Comparison of ENCODE assay signal across 11 cellular contexts in genomic region chr22:45551310-45552016, GRCh38. TPM values are rescaled to one million over a fixed set of nuclear protein-coding genes. Genes with fewer than 3 reads are reported as not detected.
DNase-seq lines count a peak whose midpoint lies in the region; ATAC-seq and TF ChIP-seq lines count a peak whose summit lies in the region.
"Had no signal": no experiment of that assay in that cellular context is flagged by ENCODE, and none has a peak within 500 bp of the region (broad histone marks: within the 10 kb centered on the region; RNA-seq: fewer than 3 reads in every experiment).

No MANE protein-coding gene starts in this region.

- H2BK15ac ChIP-seq in IMR-90 (ENCODE audit: low read depth, low read length), result no peak overlapping the region; the same call in 2 of the 3 replicates

- no peak overlapping the region for H3K4me2 ChIP-seq in IMR-90 (ENCODE audit: low read depth, low read length)

- H2AK9ac ChIP-seq in IMR-90 (replicated peaks; ENCODE audit: low read depth, low read length, poor library complexity), result no peak overlapping the region

- H3K23ac ChIP-seq in IMR-90 (ENCODE audit: low read depth, low read length), result peak overlapping the region; percentile 23; the same call in 1 of the 2 replicates

- H3K4ac ChIP-seq in IMR-90 (ENCODE audit: low read depth, low read length), result peak overlapping the region; percentile 80

- H2BK5ac ChIP-seq in IMR-90 (ENCODE audit: low read depth, low read length, poor library complexity, severe bottlenecking), result peak overlapping the region; percentile 66

- H4K8ac ChIP-seq in IMR-90 (ENCODE audit: low read depth in 2 of 2, low read length in 2 of 2), result peak overlapping the region in 1 of 2 experiments; percentile 78; a peak in 1 of 4 replicates

- peaks cover 7% of the 10 kb centered on the region for H4K20me1 ChIP-seq in IMR-90 (ENCODE audit: insufficient read depth, low read length)

- dilution Hi-C loops in IMR-90 (cut with HindIII; ENCODE audit: low sequenced_read_pairs, unreplicated experiment), result no loop called here

- intact Hi-C loops in IMR-90 (cut with micrococcal nuclease), result loop anchor here (2.0 to 10.0 kb wide), 2 partner anchors 47 to 447 kb away; no protein-coding TSS in a partner anchor
- intact Hi-C loops in dorsolateral prefrontal cortex (cut with DNase I), result loop anchor here (5.0 to 10.0 kb wide), 3 partner anchors 109 to 447 kb away; no protein-coding TSS in a partner anchor
- intact Hi-C loops in lower lobe of right lung (cut with DNase I), result no loop called here
- intact Hi-C loops in stomach (cut with DNase I; ENCODE audit: low total_unique reads), result loop anchor here (5.0 kb wide), 1 partner anchor 109 kb away; no protein-coding TSS in a partner anchor

- H3K36me3 ChIP-seq in IMR-90 (ENCODE audit: control insufficient read depth, insufficient read depth, low read length) (peaks cover 54% of the 10 kb centered on the region; the same call in 1 of the 2 replicates), lower lobe of right lung (peaks cover 17% of the 10 kb centered on the region), stomach (peaks cover 0 to 10% (median 4%) of the 10 kb centered on the region in 4 donors), MG63 (peaks cover 53% of the 10 kb centered on the region)

- peak overlapping the region; percentile 80 for H2BK120ac ChIP-seq in IMR-90 (ENCODE audit: low read depth, low read length)

- peak overlapping the region; percentile 30; the same call in 1 of the 2 replicates for H3K18ac ChIP-seq in IMR-90 (ENCODE audit: low read depth, low read length)

- in situ Hi-C loops in IMR-90 (cut with MboI; ENCODE audit: low sequenced_read_pairs), result loop anchor here (5.0 to 25.0 kb wide), 3 partner anchors 99 to 564 kb away; no protein-coding TSS in a partner anchor

- H3K27ac ChIP-seq in IMR-90 (ENCODE audit: insufficient read depth, low read length), result peak overlapping the region; percentile 89; the same call in 1 of the 2 replicates
- H3K27ac ChIP-seq in dorsolateral prefrontal cortex, result peak overlapping the region in 40 of 59 donors; percentile 10 to 84 (median 63)
- peak overlapping the region; percentile 73 for H3K27ac ChIP-seq in lower lobe of right lung
- peak overlapping the region in 4 of 5 donors; percentile 81 to 86 (median 83) for H3K27ac ChIP-seq in stomach
- H3K27ac ChIP-seq: SK-N-MC had no signal

- H3K56ac ChIP-seq in IMR-90 (ENCODE audit: extremely low read depth, insufficient read depth, low read length), result no peak overlapping the region

- H3K4me3 ChIP-seq in IMR-90 (ENCODE audit: insufficient read depth, low read depth, low read length) (no peak overlapping the region), dorsolateral prefrontal cortex (no peak overlapping the region), lower lobe of right lung (no peak overlapping the region), stomach (no peak overlapping the region), MG63 (no peak overlapping the region)
- H3K4me3 ChIP-seq: K562, SK-N-MC had no signal

- TF ChIP-seq CTCF in IMR-90 (conservative IDR thresholded peaks at IDR 0.05; ENCODE audit: low read depth, low read length) (no peak), dorsolateral prefrontal cortex (IDR thresholded peaks at IDR 0.05 in 54 of 56, conservative IDR thresholded peaks at IDR 0.05 in 2 of 56; ENCODE audit: low read depth in 1 of 56, partially characterized antibody in 56 of 56) (no peak), lower lobe of right lung (IDR thresholded peaks at IDR 0.05) (no peak), stomach (IDR thresholded peaks at IDR 0.05) (no peak)

- CTCF ChIA-PET in IMR-90 (lab: Yijun Ruan, JAX), result interaction anchor here (0.6 to 2.3 kb wide), 7 partner anchors 38 to 284 kb away, joined by 3 to 10 read pairs (median 5); no protein-coding TSS in a partner anchor

- peak overlapping the region; percentile 52 for H4K5ac ChIP-seq in IMR-90 (ENCODE audit: low read depth, low read length)

- ATAC-seq in IMR-90 (ENCODE audit: low read depth) (no peak), lower lobe of right lung (peak in 1 of 2 donors; percentile 12)
- ATAC-seq: activated CD8-positive, alpha-beta T cell treated with anti-CD3 and anti-CD28 coated beads, Interleukin-2, amount 10 ng/mL, durations not matched to agents 7 days and 5 days; K562 had no signal

- no peak for TF ChIP-seq RAD21 in IMR-90 (IDR thresholded peaks at IDR 0.05; ENCODE audit: low read length)

- peak overlapping the region; percentile 5; the same call in 1 of the 2 replicates for H3K9ac ChIP-seq in IMR-90 (ENCODE audit: low read depth, low read length)

- H2AK5ac ChIP-seq in IMR-90 (ENCODE audit: low read depth, low read length), result peak overlapping the region; percentile 91; the same call in 1 of the 2 replicates

- H3K9me1 ChIP-seq in IMR-90 (ENCODE audit: insufficient read depth, low read length), result peaks cover 19% of the 10 kb centered on the region

- H3K27me3 ChIP-seq in IMR-90 (ENCODE audit: control insufficient read depth, insufficient read depth, low read length) (no peaks in the 10 kb centered on the region), dorsolateral prefrontal cortex (peaks cover 0 to 5% (median 0%) of the 10 kb centered on the region in 45 donors), lower lobe of right lung (ENCODE audit: low read depth) (peaks cover 16% of the 10 kb centered on the region), stomach (peaks cover 0 to 6% (median 0%) of the 10 kb centered on the region in 3 donors), MG63 (no peaks in the 10 kb centered on the region)

- H3K4me1 ChIP-seq in IMR-90 (ENCODE audit: control insufficient read depth, insufficient read depth, low read length) (peaks cover 44% of the 10 kb centered on the region), lower lobe of right lung (peaks cover 60% of the 10 kb centered on the region), stomach (peaks cover 50 to 66% (median 58%) of the 10 kb centered on the region in 4 donors)

- TF ChIP-seq POLR2A in IMR-90 (IDR thresholded peaks at IDR 0.05; ENCODE audit: low read depth, low read length), result no peak
- no peak for TF ChIP-seq POLR2A in stomach (IDR thresholded peaks at IDR 0.05)

- DNase-seq in IMR-90, result no peak
- DNase-seq in dorsolateral prefrontal cortex, result no peak
- no peak for DNase-seq in lower lobe of right lung
- no peak for DNase-seq in stomach
- no peak for DNase-seq in activated gamma-delta T cell treated with Interleukin-2 at 50 U/mL for 16 hours
- no peak for DNase-seq in NCI-H226
- no peak for DNase-seq in MG63
- DNase-seq in T1000 (lab: John Stamatoyannopoulos, UW), result no peak
- DNase-seq: activated CD8-positive, alpha-beta T cell treated with anti-CD3 and anti-CD28 coated beads, Interleukin-2, amount 10 ng/mL, durations not matched to agents 7 days and 5 days had no signal

- H3K14ac ChIP-seq in IMR-90 (replicated peaks; ENCODE audit: low read depth, low read length), result peak overlapping the region; percentile 10; the same call in 1 of the 2 replicates

- H3K79me1 ChIP-seq in IMR-90 (ENCODE audit: low read depth in 1 of 2, low read length in 2 of 2), result peaks cover 0 to 26% of the 10 kb centered on the region in 2 experiments; a peak in 2 of 4 replicates

- BruUV-seq in IMR-90 (replicated peaks; lab: Mats Ljungman, UMichigan), result no TSS peak

- H2AFZ ChIP-seq in IMR-90 (replicated peaks; ENCODE audit: low read length, poor library complexity), result peak overlapping the region; percentile 18

- TF ChIP-seq EP300 in stomach (IDR thresholded peaks at IDR 0.05), result no peak

- H2BK20ac ChIP-seq in IMR-90 (ENCODE audit: low read depth, low read length), result 0 out of 2 replicates have a peak overlapping the region, but pooled peaks have one; percentile 56

- POLR2A ChIA-PET in IMR-90 (lab: Charles Lee; ENCODE audit: unreplicated experiment), result no interaction called here

- WGBS in IMR-90 (ENCODE audit: extremely low coverage in 2 of 2, insufficient read length in 1 of 2), 2 experiments, result 58% methylated on average over 7 of the region's 18 CpGs; no CpG with 5 or more reads in 1 of the 2 experiments
- WGBS in stomach, 5 donors, result 50 to 74% (median 67%) methylated on average over 18 of the region's 18 CpGs

- H4K91ac ChIP-seq in IMR-90 (ENCODE audit: insufficient read depth, low read depth, low read length), result peak overlapping the region; percentile 88

- no peaks in the 10 kb centered on the region for H3K9me3 ChIP-seq in IMR-90 (ENCODE audit: control insufficient read depth, insufficient read depth, low read length)
- H3K9me3 ChIP-seq in lower lobe of right lung, result no peaks in the 10 kb centered on the region
- no peaks in the 10 kb centered on the region for H3K9me3 ChIP-seq in stomach
- H3K9me3 ChIP-seq in MG63, result no peaks in the 10 kb centered on the region

TF ChIP-seq in IMR-90, 13 proteins besides CTCF, POLR2A, EP300 and RAD21 (continues in another document):
- no peak for TF ChIP-seq USF2 (IDR thresholded peaks at IDR 0.05; ENCODE audit: low read depth, low read length)
- TF ChIP-seq MXI1 (IDR thresholded peaks at IDR 0.05; ENCODE audit: borderline replicate concordance, low read depth, low read length), result no peak
- no peak for TF ChIP-seq FOS (IDR thresholded peaks at IDR 0.05; ENCODE audit: low read depth, low read length)
- no peak for TF ChIP-seq SMC3 (IDR thresholded peaks at IDR 0.05; ENCODE audit: low read depth, low read length)
- TF ChIP-seq CEBPB (IDR thresholded peaks at IDR 0.05; ENCODE audit: low read depth, low read length), result peak; percentile 32; the same call in 1 of the 2 replicates
- TF ChIP-seq BHLHE40 (IDR thresholded peaks at IDR 0.05; ENCODE audit: low read depth, low read length), result no peak

RNA-seq across cellular contexts. Expression of gene FBLN1, which starts 48.8 kb away (rescaled TPM):
- total RNA-seq in IMR-90 (2012; rRNA removed), result 11.3 and 11.4 TPM in 2 replicates
- polyA plus RNA-seq in IMR-90 (2012; rRNA removed), result 80.8 and 87.9 TPM in 2 replicates
- 107 and 230 TPM in 2 replicates for polyA plus RNA-seq in IMR-90 (2012; cell fraction: cytosol; rRNA removed)
- 78.8 and 81.4 TPM in 2 replicates for polyA plus RNA-seq in IMR-90 (2012; cell fraction: nucleus; rRNA removed; ENCODE audit: low replicate concordance)
- total RNA-seq in dorsolateral prefrontal cortex, result 10 to 100 TPM; 11.8 to 74.6 (median 26.0) TPM
- 307 TPM for total RNA-seq in lower lobe of right lung
- total RNA-seq in stomach, result 100 to 1,000 TPM in 4 of 5 donors, 10 to 100 TPM in 1; 38.8 to 416 (median 210) TPM
- polyA plus RNA-seq in stomach, result 10 to 100 TPM; 43.4 to 97.3 (median 95.6) TPM
- 42.9 and 91.9 TPM in 2 replicates for total RNA-seq in MG63 (2014; rRNA removed; shearing (Covaris generic); ENCODE audit: low replicate concordance)
- total RNA-seq: activated CD8-positive, alpha-beta T cell treated with anti-CD3 and anti-CD28 coated beads, Interleukin-2, amount 10 ng/mL, durations not matched to agents 7 days and 5 days had no signal
- polyA plus RNA-seq: K562 had no signal
